21 cellular contexts compared by ENCODE assay signal in genomic region chr3:61715886-61716527, GRCh38.
"Had no signal": no experiment of that assay in that cellular context is flagged by ENCODE, and none has a peak within 500 bp of the region (broad histone marks: within the 10 kb centered on the region; RNA-seq: fewer than 3 reads in every experiment).

No MANE protein-coding gene starts in this region.

- H3K27me3 Mint-ChIP-seq: activated B cell treated with CpG ODN at 0.5 μM for 24 hours; activated naive CD8-positive, alpha-beta T cell treated with anti-CD3 and anti-CD28 coated beads for 36 hours had no signal

- H3K4me1 ChIP-seq: left lung had no signal

- H3K9me3 ChIP-seq: thyroid gland had no signal

- H3K27ac ChIP-seq: dorsolateral prefrontal cortex, left lung, thyroid gland had no signal

- H3K36me3 ChIP-seq: left lung, thyroid gland had no signal

- H3K9me3 Mint-ChIP-seq: activated naive CD8-positive, alpha-beta T cell treated with anti-CD3 and anti-CD28 coated beads for 36 hours had no signal

- H3K4me1 Mint-ChIP-seq: activated B cell treated with CpG ODN at 0.5 μM for 24 hours; activated naive CD8-positive, alpha-beta T cell treated with anti-CD3 and anti-CD28 coated beads for 36 hours; activated T-helper 17 cell treated with anti-CD3 and anti-CD28 coated beads, Interleukin-2, amount 50 U/mL, for 72 hours had no signal

- H3K4me3 ChIP-seq: dorsolateral prefrontal cortex, left lung, thyroid gland had no signal

- H3K4me3 Mint-ChIP-seq: activated B cell treated with CpG ODN at 0.5 μM for 24 hours; activated CD8-positive, alpha-beta T cell treated with anti-CD3 and anti-CD28 coated beads for 36 hours; activated naive CD8-positive, alpha-beta T cell treated with anti-CD3 and anti-CD28 coated beads for 36 hours; activated T-helper 17 cell treated with anti-CD3 and anti-CD28 coated beads, Interleukin-2, amount 50 U/mL, for 72 hours had no signal

- H3K27ac Mint-ChIP-seq: activated B cell treated with CpG ODN at 0.5 μM for 24 hours; activated CD8-positive, alpha-beta T cell treated with anti-CD3 and anti-CD28 coated beads for 36 hours; activated naive CD8-positive, alpha-beta T cell treated with anti-CD3 and anti-CD28 coated beads for 36 hours; activated T-helper 17 cell treated with anti-CD3 and anti-CD28 coated beads, Interleukin-2, amount 50 U/mL, for 72 hours had no signal

- ATAC-seq: activated CD8-positive, alpha-beta T cell treated with anti-CD3 and anti-CD28 coated beads for 36 hours; activated T-helper 17 cell treated with anti-CD3 and anti-CD28 coated beads, Interleukin-2, amount 50 U/mL, for 72 hours; left lung had no signal

- DNase-seq: activated B cell treated with CpG ODN at 0.5 μM for 24 hours; activated CD4-positive, alpha-beta T cell treated with anti-CD3 and anti-CD28 coated beads for 48 hours; activated CD8-positive, alpha-beta T cell treated with anti-CD3 and anti-CD28 coated beads for 36 hours; activated naive CD4-positive, alpha-beta T cell; activated naive CD8-positive, alpha-beta T cell treated with anti-CD3 and anti-CD28 coated beads for 36 hours; activated T-cell treated with anti-CD3 and anti-CD28 coated beads, Interleukin-2, amount 50 U/mL, for 1 hour; amygdala; central memory CD4-positive, alpha-beta T cell; dorsolateral prefrontal cortex; hypothalamus; islet precursor cell; left lung; midbrain; occipital lobe; posterior cingulate gyrus; stimulated activated CD4-positive, alpha-beta T cell treated with anti-CD3 and anti-CD28 coated beads, Interleukin-12 subunit alpha, Interleukin-12 subunit beta, amount 100 ng/mL, for 4 hours; stimulated activated CD4-positive, alpha-beta T cell treated with anti-CD3 and anti-CD28 coated beads, Interleukin-1b, Interleukin-23, amount 100 ng/mL, for 48 hours; stimulated activated CD8-positive, alpha-beta memory T cell treated with anti-CD3 and anti-CD28 coated beads, Interleukin-4, amount 100 ng/mL, for 48 hours; stimulated activated naive CD4-positive, alpha-beta T cell; thyroid gland had no signal

- H3K27me3 ChIP-seq: dorsolateral prefrontal cortex, left lung, thyroid gland had no signal
